ENCODE assay signal across 10 cellular contexts in the genomic region with DNA sequence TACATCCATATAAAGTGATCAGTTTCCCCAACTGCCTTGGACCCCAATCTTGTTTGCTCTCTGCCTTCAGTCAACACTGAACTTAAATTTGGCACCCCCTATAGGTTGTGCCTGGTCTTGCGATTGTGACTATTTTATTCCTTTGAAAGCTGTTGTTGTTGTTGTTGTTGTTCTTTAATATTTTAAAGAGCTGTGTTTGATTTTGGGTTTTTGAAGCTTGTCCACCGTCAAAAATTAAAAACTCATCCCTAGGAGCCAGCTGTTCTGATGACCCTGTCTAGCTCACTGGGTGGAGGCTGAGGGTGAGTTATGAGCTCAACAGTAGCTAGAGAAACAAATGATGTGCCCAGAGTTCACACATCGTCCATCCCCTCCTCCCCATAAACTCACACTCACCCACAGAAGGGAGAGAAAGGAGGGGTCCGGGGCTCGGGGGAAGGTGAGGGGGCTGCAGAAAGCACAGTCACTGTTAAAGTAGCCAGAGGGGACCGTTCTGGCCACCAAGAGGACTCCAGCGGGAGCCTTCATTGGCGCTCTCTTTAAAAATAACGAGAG. TPM values are rescaled to one million over a fixed set of nuclear protein-coding genes. Genes with fewer than 3 reads are reported as not detected.
A peak's percentile ranks its signal among the peaks of the same experiment; 100 is the strongest.
DNase-seq lines count a peak whose midpoint lies in the region; ATAC-seq, FAIRE-seq and TF ChIP-seq lines count a peak whose summit lies in the region.
"Had no signal": no experiment of that assay in that cellular context is flagged by ENCODE, and none has a peak within 500 bp of the region (broad histone marks: within the 10 kb centered on the region; RNA-seq: fewer than 3 reads in every experiment).

No MANE protein-coding gene starts in this region.

- DNase-seq in GM12878 (ENCODE audit: low read depth, low spot score) (no peak), neural progenitor cell (ENCODE audit: low spot score) (peak; percentile 71), coronary artery (ENCODE audit: low spot score) (no peak), dorsolateral prefrontal cortex (no peak)
- DNase-seq in activated naive CD4-positive, alpha-beta T cell treated with anti-CD3 and anti-CD28 coated beads for 36 hours = no peak
- DNase-seq: amniotic stem cell, left ventricle myocardium superior had no signal

- H3K36me3 ChIP-seq in DOHH2 (ENCODE audit: control insufficient read depth, low read length) = no peaks in the 10 kb centered on the region
- no peaks in the 10 kb centered on the region for H3K36me3 ChIP-seq in KOPT-K1 (ENCODE audit: insufficient read depth, low read length)
- H3K36me3 ChIP-seq in GM12878 (ENCODE audit: control insufficient read depth in 2 of 2, insufficient read depth in 2 of 2, low read length in 1 of 2) = no peaks in the 10 kb centered on the region
- no peaks in the 10 kb centered on the region for H3K36me3 ChIP-seq in neural progenitor cell

- ATAC-seq in GM12878 (peak; percentile 35; the same call in 2 of the 3 replicates), GM21528 (IDR thresholded peaks at IDR 0.05; ENCODE audit: low FRiP score, unreplicated experiment) (no peak)
- ATAC-seq: left ventricle myocardium superior had no signal

- no peak for TF ChIP-seq POLR2A in GM12878 (IDR thresholded peaks at IDR 0.05; ENCODE audit: low read depth, low read length)

- H3K4me3 Mint-ChIP-seq in neural progenitor cell = peak overlapping the region; percentile 30
- H3K4me3 Mint-ChIP-seq in activated naive CD4-positive, alpha-beta T cell treated with anti-CD3 and anti-CD28 coated beads for 36 hours = no peak overlapping the region

- no peaks in the 10 kb centered on the region for H3K9me2 ChIP-seq in DOHH2 (replicated peaks; ENCODE audit: control insufficient read depth, low read length)

- SMC1A ChIA-PET in GM12878 (lab: Charles Lee; ENCODE audit: uncharacterized antibody, unreplicated experiment) = interaction anchor here (0.6 to 1.5 kb wide), 14 partner anchors 12 to 423 kb away, joined by 3 to 7 read pairs (median 3); no protein-coding TSS in a partner anchor

- in situ Hi-C loops in GM12878 (cut with MboI) = no loop called here

- no peak overlapping the region for H3K27ac ChIP-seq in DOHH2 (ENCODE audit: low read depth, low read length)
- H3K27ac ChIP-seq in KOPT-K1 (ENCODE audit: low read depth, low read length, poor library complexity, severe bottlenecking) = peak overlapping the region; percentile 41
- no peak overlapping the region for H3K27ac ChIP-seq in GM12878 (ENCODE audit: control insufficient read depth, insufficient read depth)
- H3K27ac ChIP-seq in neural progenitor cell = no peak overlapping the region
- no peak overlapping the region for H3K27ac ChIP-seq in coronary artery
- no peak overlapping the region for H3K27ac ChIP-seq in dorsolateral prefrontal cortex

- H3K4me1 ChIP-seq in DOHH2 (ENCODE audit: control insufficient read depth, low read length) (no peaks in the 10 kb centered on the region), GM12878 (ENCODE audit: control insufficient read depth, insufficient read depth, low read length) (no peaks in the 10 kb centered on the region), neural progenitor cell (peaks cover 22% of the 10 kb centered on the region)

- H3K27me3 ChIP-seq in DOHH2 (ENCODE audit: control insufficient read depth, low read length) (0 out of 2 replicates have a peak, but pooled peaks cover 3% of the 10 kb centered on the region), GM12878 (replicated peaks in 1 of 2; ENCODE audit: control insufficient read depth in 2 of 2, insufficient read depth in 2 of 2, low read length in 1 of 2) (peaks cover 26 to 61% of the 10 kb centered on the region in 2 experiments), neural progenitor cell (peaks cover 100% of the 10 kb centered on the region), dorsolateral prefrontal cortex (peaks cover 68 to 100% (median 100%) of the 10 kb centered on the region in 45 donors)

- H2AFZ ChIP-seq in GM12878 (ENCODE audit: control insufficient read depth, low read depth, low read length) = no peak overlapping the region
- no peak overlapping the region for H2AFZ ChIP-seq in neural progenitor cell (replicated peaks)

- H3K4me2 ChIP-seq in DOHH2 (ENCODE audit: low read length) (no peak overlapping the region), GM12878 (ENCODE audit: control insufficient read depth, insufficient read depth) (no peak overlapping the region), neural progenitor cell (peak overlapping the region; percentile 59)

- no peaks in the 10 kb centered on the region for H4K20me1 ChIP-seq in DOHH2 (ENCODE audit: control insufficient read depth, insufficient read depth, low read depth, low read length)
- no peaks in the 10 kb centered on the region for H4K20me1 ChIP-seq in GM12878 (ENCODE audit: control insufficient read depth, insufficient read depth)
- peaks cover 95% of the 10 kb centered on the region for H4K20me1 ChIP-seq in neural progenitor cell (ENCODE audit: low read depth)

- H3F3A ChIP-seq in DOHH2 (ENCODE audit: control insufficient read depth, insufficient read depth) = no peaks in the 10 kb centered on the region
- H3F3A ChIP-seq in neural progenitor cell (ENCODE audit: low read depth) = peaks cover 51% of the 10 kb centered on the region

- H3K4me3 ChIP-seq in DOHH2 (ENCODE audit: low read length) (no peak overlapping the region), GM12878 (no peak overlapping the region), neural progenitor cell (no peak overlapping the region), coronary artery (no peak overlapping the region), dorsolateral prefrontal cortex (no peak overlapping the region)

- TF ChIP-seq EP300 in GM12878 (IDR thresholded peaks at IDR 0.05; ENCODE audit: borderline replicate concordance in 1 of 2, control insufficient read depth in 1 of 2, low read depth in 2 of 2, low read length in 2 of 2) = no peak

- H3K79me2 ChIP-seq in DOHH2 (ENCODE audit: control insufficient read depth, low read length) (no peaks in the 10 kb centered on the region), GM12878 (ENCODE audit: control insufficient read depth, insufficient read depth, low read length) (no peaks in the 10 kb centered on the region), neural progenitor cell (ENCODE audit: low read depth) (no peaks in the 10 kb centered on the region)

- H3K27ac Mint-ChIP-seq in neural progenitor cell = no peak overlapping the region
- no peak overlapping the region for H3K27ac Mint-ChIP-seq in activated naive CD4-positive, alpha-beta T cell treated with anti-CD3 and anti-CD28 coated beads for 36 hours

- TF ChIP-seq CTCF in DOHH2 (IDR thresholded peaks at IDR 0.05; ENCODE audit: low read depth, low read length, poor library complexity, severe bottlenecking) = peak; percentile 29
- peak; percentile 17 to 39 (median 25); a peak in 5 of 6 replicates for TF ChIP-seq CTCF in GM12878 (IDR thresholded peaks at IDR 0.05 in 2 of 3, conservative IDR thresholded peaks at IDR 0.05 in 1 of 3; ENCODE audit: control insufficient read depth in 2 of 3, extremely low read depth in 1 of 3, insufficient read depth in 1 of 3, low read depth in 3 of 3, low read length in 3 of 3)
- TF ChIP-seq CTCF in neural progenitor cell (IDR thresholded peaks at IDR 0.05) = peak; percentile 89
- TF ChIP-seq CTCF in coronary artery (IDR thresholded peaks at IDR 0.05) = no peak
- peak in 5 of 56 donors; percentile 12 to 33 (median 16) for TF ChIP-seq CTCF in dorsolateral prefrontal cortex (IDR thresholded peaks at IDR 0.05 in 54 of 56, conservative IDR thresholded peaks at IDR 0.05 in 2 of 56; ENCODE audit: low read depth in 1 of 56, partially characterized antibody in 56 of 56)

- intact Hi-C loops in GM12878 (cut with micrococcal nuclease; ENCODE audit: unreplicated experiment) = no loop called here
- intact Hi-C loops in dorsolateral prefrontal cortex (cut with DNase I) = no loop called here
- intact Hi-C loops in activated naive CD4-positive, alpha-beta T cell treated with anti-CD3 and anti-CD28 coated beads for 36 hours (cut with micrococcal nuclease) = no loop called here

- no peaks in the 10 kb centered on the region for H3K9me3 Mint-ChIP-seq in neural progenitor cell
- peaks cover 2% of the 10 kb centered on the region for H3K9me3 Mint-ChIP-seq in activated naive CD4-positive, alpha-beta T cell treated with anti-CD3 and anti-CD28 coated beads for 36 hours

- TF ChIP-seq RAD21 in GM12878 (IDR thresholded peaks at IDR 0.05; ENCODE audit: insufficient read depth, low read depth, low read length) = 0 out of 2 replicates have a peak, but pooled peaks have one; percentile 12

- FAIRE-seq in GM12878 (lab: Jason Lieb, UNC) = no peak

- no peaks in the 10 kb centered on the region for H3K36me3 Mint-ChIP-seq in neural progenitor cell
- H3K36me3 Mint-ChIP-seq in activated naive CD4-positive, alpha-beta T cell treated with anti-CD3 and anti-CD28 coated beads for 36 hours (ENCODE audit: low read depth) = peaks cover 14% of the 10 kb centered on the region

- WGBS in GM12878 (ENCODE audit: insufficient coverage, insufficient replicate concordance, low lambda C conversion rate, missing lambda C conversion rate) = 12% methylated on average over 6 of the region's 9 CpGs

- H3K9me3 ChIP-seq in DOHH2 (ENCODE audit: control insufficient read depth, insufficient read depth, low read length) (peaks cover 6% of the 10 kb centered on the region; the same call in 1 of the 2 replicates), KOPT-K1 (ENCODE audit: insufficient read depth, low read length, poor library complexity, severe bottlenecking) (peaks cover 52% of the 10 kb centered on the region), GM12878 (replicated peaks; ENCODE audit: control insufficient read depth, insufficient read depth, low read length) (peaks cover 4% of the 10 kb centered on the region; the same call in 2 of the 3 replicates), neural progenitor cell (ENCODE audit: low read depth) (no peaks in the 10 kb centered on the region)

- BruUV-seq in GM12878 (replicated peaks; lab: Mats Ljungman, UMichigan) = no TSS peak

- H3K4me1 Mint-ChIP-seq in neural progenitor cell = peaks cover 26% of the 10 kb centered on the region
- peaks cover 16% of the 10 kb centered on the region for H3K4me1 Mint-ChIP-seq in activated naive CD4-positive, alpha-beta T cell treated with anti-CD3 and anti-CD28 coated beads for 36 hours (ENCODE audit: low read depth)

- CTCF ChIA-PET in GM12878 (lab: Yijun Ruan, JAX) = interaction anchor here (0.5 to 2.4 kb wide), 20 partner anchors 8 to 354 kb away, joined by 3 to 12 read pairs (median 4); no protein-coding TSS in a partner anchor
- CTCF ChIA-PET in activated naive CD4-positive, alpha-beta T cell treated with anti-CD3 and anti-CD28 coated beads for 36 hours (lab: Charles Lee) = no interaction called here

- RAD21 ChIA-PET in GM12878 (lab: Charles Lee; ENCODE audit: unreplicated experiment) = interaction anchor here (0.6 to 2.4 kb wide), 6 partner anchors 9 to 344 kb away, joined by 3 to 6 read pairs (median 3); no protein-coding TSS in a partner anchor

- no peak overlapping the region for H3K9ac ChIP-seq in GM12878 (ENCODE audit: control insufficient read depth, insufficient read depth, low read length)
- H3K9ac ChIP-seq in neural progenitor cell = no peak overlapping the region

- peaks cover 88% of the 10 kb centered on the region for H3K27me3 Mint-ChIP-seq in neural progenitor cell (ENCODE audit: insufficient read depth, low read depth)
- H3K27me3 Mint-ChIP-seq in activated naive CD4-positive, alpha-beta T cell treated with anti-CD3 and anti-CD28 coated beads for 36 hours (ENCODE audit: low read depth) = peaks cover 83% of the 10 kb centered on the region

- POLR2A ChIA-PET in GM12878 (lab: Charles Lee) = interaction anchor here (0.6 to 0.7 kb wide), 3 partner anchors 277 to 360 kb away, joined by 4 to 9 read pairs (median 4); no protein-coding TSS in a partner anchor

RNA-seq across cellular contexts. Expression of a gene that starts 4.0 kb away (rescaled TPM):
- total RNA-seq in GM12878 (2013; cell fraction: nucleolus; rRNA removed) = not detected in 2 replicates
- total RNA-seq in GM12878 (2014; rRNA removed) (not detected in 2 replicates), GM12878 (2014; rRNA removed; fragmentation: Illumina TruSeq; extraction: Trizol) (not detected in 2 replicates), GM12878 (2021) (not detected in 2 replicates), neural progenitor cell (ENCODE audit: low replicate concordance) (not detected in 2 replicates), dorsolateral prefrontal cortex (not detected)
- polyA plus RNA-seq in GM12878 (2011; ENCODE audit: low read depth) = not detected
- polyA plus RNA-seq in GM12878 (2011; rRNA removed) (0.01 TPM in 1 of 2 replicates, not detected in the other), GM12878 (2014; fragmentation: Illumina TruSeq; extraction: Trizol) (not detected in 2 replicates), GM12878 (2014; fragmentation: Nextera tagmentation; extraction: Ambion mirVana) (not detected), GM12878 (2014; rRNA removed) (not detected in 2 replicates), GM12878 (2016; fragmentation: Nextera tagmentation; extraction: Ambion mirVana) (not detected)
- not detected in 2 replicates for polyA plus RNA-seq in GM12878 (2011; cell fraction: cytosol; rRNA removed)
- not detected in 2 replicates for polyA plus RNA-seq in GM12878 (2011; cell fraction: nucleus; rRNA removed)
- not detected in 2 replicates for polyA plus RNA-seq in GM12878 (2012)
- polyA minus RNA-seq in GM12878 (2011; rRNA and poly(A)+ RNA removed) = not detected in 2 replicates
- polyA minus RNA-seq in GM12878 (2011; cell fraction: cytosol; rRNA and poly(A)+ RNA removed) = not detected in 2 replicates
- polyA minus RNA-seq in GM12878 (2011; cell fraction: nucleus; rRNA and poly(A)+ RNA removed) = not detected in 2 replicates
- total RNA-seq in activated naive CD4-positive, alpha-beta T cell treated with anti-CD3 and anti-CD28 coated beads for 36 hours = not detected
- total RNA-seq: left ventricle myocardium superior had no signal
